8 cellular contexts compared by ENCODE assay signal in the genomic region with DNA sequence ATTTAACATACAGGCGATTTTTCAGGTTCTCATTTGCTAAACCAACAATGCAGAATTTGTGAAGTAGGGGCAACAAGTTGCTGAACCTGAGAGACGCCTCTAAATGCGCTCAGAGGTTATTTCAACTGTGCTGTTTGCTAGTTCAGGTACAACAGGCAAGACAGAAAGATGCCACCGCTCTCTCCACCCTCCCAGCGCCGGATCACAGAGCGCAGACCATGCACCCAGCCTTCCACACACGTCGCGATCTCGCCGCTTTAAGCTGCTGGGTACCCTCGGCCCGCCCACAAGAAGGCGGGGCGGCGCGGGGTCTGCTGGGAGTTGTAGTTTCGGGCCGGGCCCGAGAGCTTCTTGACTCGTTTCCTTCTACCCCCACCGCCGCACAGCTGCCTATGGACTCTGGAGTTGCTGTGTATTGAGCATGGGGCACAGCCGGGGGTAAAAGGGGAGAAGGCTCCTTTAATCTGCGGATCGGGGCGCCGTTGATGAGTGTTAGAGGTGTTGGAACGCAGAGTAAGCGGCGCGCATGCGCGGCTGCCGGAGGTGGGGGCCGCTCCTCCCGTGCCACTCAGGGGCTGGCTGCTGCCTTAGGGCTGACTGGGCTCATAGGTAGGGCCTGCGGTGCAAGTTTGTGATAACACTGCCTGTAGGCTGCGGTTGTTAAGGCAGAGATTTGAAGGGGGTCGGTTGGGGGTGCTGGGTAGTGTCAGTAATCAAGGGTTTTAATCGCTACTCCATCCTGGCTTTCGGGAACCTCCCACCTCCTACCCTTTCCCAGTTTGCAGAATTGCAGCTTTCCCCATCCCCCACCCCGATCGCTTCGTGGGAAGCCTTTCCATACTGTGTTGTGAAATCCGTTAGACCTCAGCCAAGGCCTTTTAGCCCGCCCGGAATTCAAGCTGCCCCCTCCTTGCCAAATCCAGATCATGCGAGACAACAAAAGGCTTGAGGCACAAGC. TPM values are rescaled to one million over a fixed set of nuclear protein-coding genes. Genes with fewer than 3 reads are reported as not detected.
DNase-seq lines count a peak whose midpoint lies in the region; ATAC-seq and TF ChIP-seq lines count a peak whose summit lies in the region.

No MANE protein-coding gene starts in this region.

- WGBS in testis, 2 donors = 1 to 2% methylated on average over 32 to 50 of the region's 50 CpGs

- no peaks in the 10 kb centered on the region for H3K9me3 Mint-ChIP-seq in activated naive CD8-positive, alpha-beta T cell (ENCODE audit: low read depth)
- peaks cover 6% of the 10 kb centered on the region for H3K9me3 Mint-ChIP-seq in glutamatergic neuron (ENCODE audit: unreplicated experiment)
- no peaks in the 10 kb centered on the region for H3K9me3 Mint-ChIP-seq in osteocyte (ENCODE audit: unreplicated experiment)

- ATAC-seq in HG02588 (IDR thresholded peaks at IDR 0.05; ENCODE audit: unreplicated experiment) = peak; percentile 99

- H3K27ac ChIP-seq in testis = peak overlapping the region; percentile 94 to 95

- peak; percentile 81 for DNase-seq in GM04504 (ENCODE audit: low read depth)
- DNase-seq in NCI-H1092 (lab: John Stamatoyannopoulos, UW) = peak; percentile 62
- peak; percentile 34 for DNase-seq in SKM-1 (lab: John Stamatoyannopoulos, UW; ENCODE audit: unreplicated experiment)
- peak; percentile 89 for DNase-seq in glutamatergic neuron
- peak; percentile 94 for DNase-seq in osteocyte (ENCODE audit: extremely low spot score, unreplicated experiment)
- peak; percentile 94 for DNase-seq in testis

- H3K36me3 Mint-ChIP-seq in activated naive CD8-positive, alpha-beta T cell = no peaks in the 10 kb centered on the region
- no peaks in the 10 kb centered on the region for H3K36me3 Mint-ChIP-seq in glutamatergic neuron (ENCODE audit: unreplicated experiment)
- H3K36me3 Mint-ChIP-seq in osteocyte (ENCODE audit: unreplicated experiment) = no peaks in the 10 kb centered on the region

- no peaks in the 10 kb centered on the region for H3K9me3 ChIP-seq in testis

- no peak for TF ChIP-seq POLR2A in testis (IDR thresholded peaks at IDR 0.05)

- intact Hi-C loops in testis (cut with DNase I; ENCODE audit: low total_unique reads) = no loop called here

- H3K27me3 Mint-ChIP-seq in activated naive CD8-positive, alpha-beta T cell = peaks cover 2% of the 10 kb centered on the region
- H3K27me3 Mint-ChIP-seq in glutamatergic neuron (ENCODE audit: unreplicated experiment) = peaks cover 4% of the 10 kb centered on the region
- H3K27me3 Mint-ChIP-seq in osteocyte (ENCODE audit: unreplicated experiment) = no peaks in the 10 kb centered on the region

- peak overlapping the region; percentile 93 for H3K4me3 Mint-ChIP-seq in activated naive CD8-positive, alpha-beta T cell
- H3K4me3 Mint-ChIP-seq in glutamatergic neuron (ENCODE audit: unreplicated experiment) (peak overlapping the region; percentile 94), osteocyte (ENCODE audit: unreplicated experiment) (peak overlapping the region; percentile 93)

- H3K36me3 ChIP-seq in testis (ENCODE audit: low read depth, missing control alignments) = no peaks in the 10 kb centered on the region

- H3K27ac Mint-ChIP-seq in activated naive CD8-positive, alpha-beta T cell = peak overlapping the region; percentile 58
- peak overlapping the region; percentile 95 for H3K27ac Mint-ChIP-seq in glutamatergic neuron (ENCODE audit: unreplicated experiment)
- H3K27ac Mint-ChIP-seq in osteocyte (ENCODE audit: unreplicated experiment) = peak overlapping the region; percentile 96

- H3K4me1 Mint-ChIP-seq in activated naive CD8-positive, alpha-beta T cell (ENCODE audit: low read depth) = peaks cover 13% of the 10 kb centered on the region
- peaks cover 7% of the 10 kb centered on the region for H3K4me1 Mint-ChIP-seq in glutamatergic neuron (ENCODE audit: low read depth, unreplicated experiment)
- peaks cover 33% of the 10 kb centered on the region for H3K4me1 Mint-ChIP-seq in osteocyte (ENCODE audit: unreplicated experiment)

- no peak for TF ChIP-seq CTCF in glutamatergic neuron (IDR thresholded peaks at IDR 0.05; ENCODE audit: partially characterized antibody, unreplicated experiment)
- no peak for TF ChIP-seq CTCF in osteocyte (IDR thresholded peaks at IDR 0.05)
- TF ChIP-seq CTCF in testis (IDR thresholded peaks at IDR 0.05) = no peak

- peak overlapping the region; percentile 75 to 80 for H3K4me3 ChIP-seq in testis

- peaks cover 19% of the 10 kb centered on the region for H3K4me1 ChIP-seq in testis

- H3K27me3 ChIP-seq in testis = no peaks in the 10 kb centered on the region

RNA-seq across cellular contexts. Expression of gene ABCA1, which starts 40.3 kb away (rescaled TPM):
- 146 TPM for total RNA-seq in glutamatergic neuron (ENCODE audit: unreplicated experiment)
- total RNA-seq in osteocyte = 49.5 and 51.1 TPM in 2 replicates
- total RNA-seq in testis = 10 to 100 TPM; 42.0 to 57.9 TPM
- polyA plus RNA-seq in testis (ENCODE audit: insufficient read depth, low read depth, low replicate concordance) = 8.5 TPM

Comparison
In these comparisons a context has a peak if more than half of its experiments do, and no peak if none do; other contexts are left out.
1. Peak in every context shown above with its lines: DNase-seq, ATAC-seq, H3K4me3 ChIP-seq and H3K27ac ChIP-seq.
2. DNase-seq: peak in every context shown above with its lines; median percentile 94 in osteocyte; 94 in testis; 89 in glutamatergic neuron; 81 in GM04504; 62 in NCI-H1092; 34 in SKM-1.